In the genomic region with DNA sequence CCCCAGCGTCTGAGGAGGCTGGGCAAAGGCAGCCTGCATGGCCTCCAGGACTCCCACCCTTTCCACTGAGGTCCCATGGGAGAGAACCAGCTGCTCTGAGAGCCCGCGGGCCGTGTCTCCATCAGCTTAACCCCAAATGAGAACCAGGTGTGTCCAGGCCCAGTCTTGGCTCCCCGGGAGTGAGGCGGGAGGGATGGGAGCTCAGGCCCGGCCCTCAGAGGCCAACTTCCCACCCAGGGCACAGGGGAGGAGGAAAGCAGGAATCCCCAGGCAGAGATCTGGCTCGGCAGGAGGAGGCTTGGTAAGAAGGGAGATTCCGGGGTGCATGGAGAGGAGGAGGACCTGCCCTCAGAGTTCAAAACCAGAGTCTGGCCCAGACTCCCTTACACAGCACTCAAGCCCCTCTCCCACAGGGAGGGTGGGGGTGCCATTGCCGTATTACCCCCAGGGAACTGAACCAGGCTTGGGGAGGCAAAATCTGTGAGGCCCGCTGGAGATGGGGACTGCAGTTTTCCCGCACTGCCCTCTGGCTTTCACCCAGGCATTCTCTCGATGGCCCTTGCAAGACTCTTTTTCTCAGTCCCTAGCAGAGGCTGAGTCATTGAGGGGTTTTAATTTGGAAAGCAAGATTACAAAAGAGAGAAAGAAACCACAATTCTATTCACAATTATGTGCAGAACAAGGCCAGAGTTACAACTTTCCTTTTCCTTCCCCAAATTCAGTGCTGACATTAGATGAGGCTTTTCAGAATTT, we compare ENCODE assay signal across 15 cellular contexts. TPM values are rescaled to one million over a fixed set of nuclear protein-coding genes. Genes with fewer than 3 reads are reported as not detected.
DNase-seq lines count a peak whose midpoint lies in the region; ATAC-seq and TF ChIP-seq lines count a peak whose summit lies in the region.
"Had no signal": no experiment of that assay in that cellular context is flagged by ENCODE, and none has a peak within 500 bp of the region (broad histone marks: within the 10 kb centered on the region; RNA-seq: fewer than 3 reads in every experiment).

No MANE protein-coding gene starts in this region.

- H3K4me1 Mint-ChIP-seq in activated naive CD4-positive, alpha-beta T cell treated with anti-CD3 and anti-CD28 coated beads, Interleukin-2, amount 10 ng/mL, durations not matched to agents 7 days and 5 days: no peaks in the 10 kb centered on the region
- H3K4me1 Mint-ChIP-seq: CD4-positive, CD25-positive, alpha-beta regulatory T cell had no signal

- H3K36me3 Mint-ChIP-seq in activated naive CD4-positive, alpha-beta T cell treated with anti-CD3 and anti-CD28 coated beads, Interleukin-2, amount 10 ng/mL, durations not matched to agents 7 days and 5 days: no peaks in the 10 kb centered on the region
- H3K36me3 Mint-ChIP-seq: CD4-positive, CD25-positive, alpha-beta regulatory T cell; WTC11 had no signal

- H3K4me3 ChIP-seq in BJ (ENCODE audit: low read depth, low read length) (no peak overlapping the region), astrocyte of the cerebellum (ENCODE audit: low read depth, low read length) (no peak overlapping the region), mucosa of rectum (ENCODE audit: low read length in 2 of 2) (no peak overlapping the region), body of pancreas (no peak overlapping the region)
- H3K4me3 ChIP-seq: thoracic aorta had no signal

- no peak overlapping the region for H3K27ac Mint-ChIP-seq in activated naive CD4-positive, alpha-beta T cell treated with anti-CD3 and anti-CD28 coated beads, Interleukin-2, amount 10 ng/mL, durations not matched to agents 7 days and 5 days
- H3K27ac Mint-ChIP-seq: CD4-positive, CD25-positive, alpha-beta regulatory T cell; WTC11 had no signal

- peak overlapping the region; percentile 42 to 60 for H3K27ac ChIP-seq in mucosa of rectum (ENCODE audit: low read depth in 2 of 2, low read length in 2 of 2)
- H3K27ac ChIP-seq in body of pancreas: no peak overlapping the region
- H3K27ac ChIP-seq: thoracic aorta had no signal

- in situ Hi-C loops in astrocyte of the cerebellum (cut with HindIII; ENCODE audit: low sequenced_read_pairs): no loop called here

- H3K9me3 Mint-ChIP-seq in activated naive CD4-positive, alpha-beta T cell treated with anti-CD3 and anti-CD28 coated beads, Interleukin-2, amount 10 ng/mL, durations not matched to agents 7 days and 5 days: no peaks in the 10 kb centered on the region
- H3K9me3 Mint-ChIP-seq: CD4-positive, CD25-positive, alpha-beta regulatory T cell; WTC11 had no signal

- H3K27me3 ChIP-seq in BJ (ENCODE audit: control insufficient read depth, insufficient read depth, low read length): no peaks in the 10 kb centered on the region
- H3K27me3 ChIP-seq in mucosa of rectum (ENCODE audit: control insufficient read depth in 2 of 2, insufficient read depth in 2 of 2, low read length in 2 of 2): peaks cover 3 to 6% of the 10 kb centered on the region in 2 donors
- H3K27me3 ChIP-seq in body of pancreas: no peaks in the 10 kb centered on the region

- no peak for ATAC-seq in body of pancreas
- ATAC-seq in HG03175 (IDR thresholded peaks at IDR 0.05; ENCODE audit: unreplicated experiment): no peak
- ATAC-seq: WTC11 had no signal

- no peak overlapping the region for H3K4me3 Mint-ChIP-seq in activated naive CD4-positive, alpha-beta T cell treated with anti-CD3 and anti-CD28 coated beads, Interleukin-2, amount 10 ng/mL, durations not matched to agents 7 days and 5 days
- H3K4me3 Mint-ChIP-seq: CD4-positive, CD25-positive, alpha-beta regulatory T cell; WTC11 had no signal

- H3K27me3 Mint-ChIP-seq in activated naive CD4-positive, alpha-beta T cell treated with anti-CD3 and anti-CD28 coated beads, Interleukin-2, amount 10 ng/mL, durations not matched to agents 7 days and 5 days: peaks cover 28% of the 10 kb centered on the region

- intact Hi-C loops in body of pancreas (cut with DNase I): no loop called here

- 74 to 77% methylated on average over 9 to 13 of the region's 13 CpGs for WGBS in body of pancreas, 2 donors

- TF ChIP-seq CTCF in BJ (IDR thresholded peaks at IDR 0.05; ENCODE audit: insufficient read depth, low read depth, low read length): peak; percentile 53
- no peak for TF ChIP-seq CTCF in astrocyte of the cerebellum (IDR thresholded peaks at IDR 0.05; ENCODE audit: low read depth, low read length, missing control alignments)
- TF ChIP-seq CTCF in GM10266 (IDR thresholded peaks at IDR 0.05; ENCODE audit: control insufficient read depth, insufficient read depth, low read depth, missing control alignments): no peak
- TF ChIP-seq CTCF in body of pancreas (IDR thresholded peaks at IDR 0.05): no peak

- no peaks in the 10 kb centered on the region for H3K9me3 ChIP-seq in mucosa of rectum (ENCODE audit: control insufficient read depth in 2 of 2, low read length in 2 of 2)
- no peaks in the 10 kb centered on the region for H3K9me3 ChIP-seq in body of pancreas
- H3K9me3 ChIP-seq: thoracic aorta had no signal

- H3K9ac ChIP-seq in mucosa of rectum (ENCODE audit: low read depth in 1 of 2, low read length in 2 of 2): no peak overlapping the region

- CTCF ChIA-PET in BJ (lab: Yijun Ruan, JAX): interaction anchor here (0.5 to 2.1 kb wide), 7 partner anchors 8 to 241 kb away, joined by 3 to 17 read pairs (median 4); no protein-coding TSS in a partner anchor
- CTCF ChIA-PET in activated naive CD4-positive, alpha-beta T cell treated with anti-CD3 and anti-CD28 coated beads, Interleukin-2, amount 10 ng/mL, durations not matched to agents 7 days and 5 days (lab: Charles Lee): interaction anchor here (0.6 kb wide), 1 partner anchor 151 kb away, joined by 3 read pairs; no protein-coding TSS in a partner anchor

- DNase-seq in BJ (ENCODE audit: low read depth): peak; percentile 50
- peak; percentile 15 to 36 for DNase-seq in Kasumi-1 (lab: John Stamatoyannopoulos, UW)
- peak; percentile 12 for DNase-seq in astrocyte of the cerebellum (ENCODE audit: low read depth)
- DNase-seq in GM10266 (ENCODE audit: extremely low spot score): no peak
- DNase-seq in activated naive CD4-positive, alpha-beta T cell treated with anti-CD3 and anti-CD28 coated beads, Interleukin-2, amount 10 ng/mL, durations not matched to agents 7 days and 5 days: no peak
- DNase-seq in body of pancreas: no peak
- DNase-seq: activated naive CD4-positive, alpha-beta T cell treated with Interleukin-2 at 50 U/mL for 16 hours; CD4-positive, CD25-positive, alpha-beta regulatory T cell; cerebellar nuclear complex; NCI-H1417 had no signal

- no peak for TF ChIP-seq POLR2A in body of pancreas (IDR thresholded peaks at IDR 0.05)

- POLR2A ChIA-PET in BJ (lab: Charles Lee): no interaction called here

- H3K4me1 ChIP-seq in mucosa of rectum (ENCODE audit: control insufficient read depth in 2 of 2, insufficient read depth in 2 of 2, low read length in 2 of 2): no peaks in the 10 kb centered on the region
- H3K4me1 ChIP-seq in body of pancreas: no peaks in the 10 kb centered on the region

- no peaks in the 10 kb centered on the region for H3K36me3 ChIP-seq in BJ (ENCODE audit: control insufficient read depth, insufficient read depth, low read length)
- H3K36me3 ChIP-seq in mucosa of rectum (ENCODE audit: control insufficient read depth in 2 of 2, insufficient read depth in 2 of 2, low read length in 2 of 2): no peaks in the 10 kb centered on the region
- H3K36me3 ChIP-seq in body of pancreas (replicated peaks in 1 of 2; ENCODE audit: insufficient read depth in 1 of 2, low read depth in 2 of 2): no peaks in the 10 kb centered on the region
- H3K36me3 ChIP-seq: thoracic aorta had no signal

RNA-seq across cellular contexts. Expression of gene FOXF2, which starts 17.1 kb away (rescaled TPM):
- polyA plus RNA-seq in BJ (2011; rRNA removed): 17.7 and 23.4 TPM in 2 replicates
- polyA minus RNA-seq in BJ (2011; rRNA and poly(A)+ RNA removed): 11.2 and 13.2 TPM in 2 replicates
- total RNA-seq in body of pancreas: under 1 TPM in 1 of 2 donors, not detected in 1; 0.26 TPM
- total RNA-seq: CD4-positive, CD25-positive, alpha-beta regulatory T cell; endothelial cell of umbilical vein had no signal
- polyA plus RNA-seq: CD4-positive, CD25-positive, alpha-beta regulatory T cell; endothelial cell of umbilical vein had no signal

Comparison
In these comparisons a context has a peak if more than half of its experiments do, and no peak if none do; other contexts are left out.
1. DNase-seq: peak in BJ (single experiment), Kasumi-1 (2 of 2) and astrocyte of the cerebellum (single experiment); none in GM10266 (single experiment), activated naive CD4-positive, alpha-beta T cell treated with anti-CD3 and anti-CD28 coated beads, Interleukin-2, amount 10 ng/mL, durations not matched to agents 7 days and 5 days (single experiment) and body of pancreas (0 of 4).
2. H3K27ac ChIP-seq: peak in mucosa of rectum (2 of 2); none in body of pancreas (0 of 4).